1 cellular context compared by ENCODE assay signal in the genomic region with DNA sequence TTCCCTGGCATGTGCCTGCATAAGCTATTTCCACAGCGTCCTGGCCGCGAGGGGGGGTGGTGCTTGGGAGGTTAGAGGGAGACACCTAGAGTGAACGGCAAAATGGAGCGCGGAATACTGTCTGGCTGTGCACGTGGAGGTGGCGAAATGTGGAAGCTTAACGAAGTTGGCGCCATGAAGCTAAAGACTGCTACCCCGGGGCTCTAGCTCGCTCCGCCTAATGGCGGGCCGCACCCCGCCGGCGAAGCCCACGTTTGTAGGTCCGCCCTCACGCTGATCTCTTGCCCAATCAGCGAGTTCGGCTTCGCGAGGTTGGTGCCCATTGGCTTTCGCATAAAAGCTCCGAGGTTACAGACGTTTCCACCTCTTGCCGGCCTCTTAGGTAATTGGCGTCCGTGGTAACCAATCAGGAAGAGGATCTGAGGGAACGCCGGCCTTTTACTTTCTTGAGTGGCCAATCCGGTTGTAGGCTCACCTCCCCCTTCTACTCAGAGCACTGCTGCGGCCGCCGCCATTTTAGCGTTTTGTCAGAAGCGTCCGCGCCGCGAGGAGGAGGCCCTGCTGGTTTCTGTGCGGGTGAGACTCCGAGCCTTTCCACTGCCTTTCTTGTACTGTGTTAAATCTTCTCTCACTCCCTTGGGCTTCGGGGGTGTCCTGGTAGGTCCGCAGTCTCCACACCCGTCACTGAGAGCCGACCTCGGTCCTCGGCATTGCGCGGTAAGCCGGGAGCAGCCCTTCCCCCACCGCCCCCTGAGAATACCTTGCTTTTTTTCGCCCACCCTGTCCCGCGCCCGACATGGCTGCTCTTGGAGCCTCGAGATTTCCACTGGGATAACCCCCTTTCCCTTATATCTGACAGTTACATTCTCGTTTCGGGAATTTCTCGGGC.
A peak's percentile ranks its signal among the peaks of the same experiment; 100 is the strongest.
TF ChIP-seq lines count a peak whose summit lies in the region.

A gene with protein sequence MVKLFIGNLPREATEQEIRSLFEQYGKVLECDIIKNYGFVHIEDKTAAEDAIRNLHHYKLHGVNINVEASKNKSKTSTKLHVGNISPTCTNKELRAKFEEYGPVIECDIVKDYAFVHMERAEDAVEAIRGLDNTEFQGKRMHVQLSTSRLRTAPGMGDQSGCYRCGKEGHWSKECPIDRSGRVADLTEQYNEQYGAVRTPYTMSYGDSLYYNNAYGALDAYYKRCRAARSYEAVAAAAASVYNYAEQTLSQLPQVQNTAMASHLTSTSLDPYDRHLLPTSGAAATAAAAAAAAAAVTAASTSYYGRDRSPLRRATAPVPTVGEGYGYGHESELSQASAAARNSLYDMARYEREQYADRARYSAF (plus strand): TSS at position 527 of the 889 bp plus-strand sequence. CDS start 1,009 bp downstream, outside the sequence.

TF ChIP-seq in WTC11, 78 proteins besides CTCF, POLR2A, EP300 and RAD21 (continued from another document and continues in another):
- TF ChIP-seq, protein P1, sequence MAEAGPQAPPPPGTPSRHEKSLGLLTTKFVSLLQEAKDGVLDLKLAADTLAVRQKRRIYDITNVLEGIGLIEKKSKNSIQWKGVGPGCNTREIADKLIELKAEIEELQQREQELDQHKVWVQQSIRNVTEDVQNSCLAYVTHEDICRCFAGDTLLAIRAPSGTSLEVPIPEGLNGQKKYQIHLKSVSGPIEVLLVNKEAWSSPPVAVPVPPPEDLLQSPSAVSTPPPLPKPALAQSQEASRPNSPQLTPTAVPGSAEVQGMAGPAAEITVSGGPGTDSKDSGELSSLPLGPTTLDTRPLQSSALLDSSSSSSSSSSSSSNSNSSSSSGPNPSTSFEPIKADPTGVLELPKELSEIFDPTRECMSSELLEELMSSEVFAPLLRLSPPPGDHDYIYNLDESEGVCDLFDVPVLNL (CRISPR knock-in tag; IDR thresholded peaks at IDR 0.05; ENCODE audit: borderline replicate concordance, low read depth), result peak; percentile 71; the same call in 1 of the 2 replicates
- TF ChIP-seq CREM (CRISPR knock-in tag; IDR thresholded peaks at IDR 0.05) (peak; percentile 31), ZNF232 (CRISPR knock-in tag; IDR thresholded peaks at IDR 0.05) (0 out of 2 replicates have a peak, but pooled peaks have one; percentile 5), TP53 (CRISPR knock-in tag; IDR thresholded peaks at IDR 0.05) (no peak), NFYB (CRISPR knock-in tag; conservative IDR thresholded peaks at IDR 0.05; ENCODE audit: low read depth) (peak; percentile 88), ZNF317 (CRISPR knock-in tag; IDR thresholded peaks at IDR 0.05; ENCODE audit: borderline replicate concordance, low read depth) (no peak), ZNF423 (CRISPR knock-in tag; IDR thresholded peaks at IDR 0.05) (no peak), FOXJ3 (CRISPR knock-in tag; IDR thresholded peaks at IDR 0.05; ENCODE audit: borderline replicate concordance) (no peak), MYBL2 (CRISPR knock-in tag; IDR thresholded peaks at IDR 0.05) (peak; percentile 87), NR1H2 (CRISPR knock-in tag; IDR thresholded peaks at IDR 0.05) (no peak), FOXK1 (CRISPR knock-in tag; IDR thresholded peaks at IDR 0.05) (peak; percentile 62), EMX1 (CRISPR knock-in tag; IDR thresholded peaks at IDR 0.05) (peak; percentile 79), NFE2L1 (CRISPR knock-in tag; IDR thresholded peaks at IDR 0.05) (peak; percentile 61; the same call in 1 of the 2 replicates)
- TF ChIP-seq, protein P2, sequence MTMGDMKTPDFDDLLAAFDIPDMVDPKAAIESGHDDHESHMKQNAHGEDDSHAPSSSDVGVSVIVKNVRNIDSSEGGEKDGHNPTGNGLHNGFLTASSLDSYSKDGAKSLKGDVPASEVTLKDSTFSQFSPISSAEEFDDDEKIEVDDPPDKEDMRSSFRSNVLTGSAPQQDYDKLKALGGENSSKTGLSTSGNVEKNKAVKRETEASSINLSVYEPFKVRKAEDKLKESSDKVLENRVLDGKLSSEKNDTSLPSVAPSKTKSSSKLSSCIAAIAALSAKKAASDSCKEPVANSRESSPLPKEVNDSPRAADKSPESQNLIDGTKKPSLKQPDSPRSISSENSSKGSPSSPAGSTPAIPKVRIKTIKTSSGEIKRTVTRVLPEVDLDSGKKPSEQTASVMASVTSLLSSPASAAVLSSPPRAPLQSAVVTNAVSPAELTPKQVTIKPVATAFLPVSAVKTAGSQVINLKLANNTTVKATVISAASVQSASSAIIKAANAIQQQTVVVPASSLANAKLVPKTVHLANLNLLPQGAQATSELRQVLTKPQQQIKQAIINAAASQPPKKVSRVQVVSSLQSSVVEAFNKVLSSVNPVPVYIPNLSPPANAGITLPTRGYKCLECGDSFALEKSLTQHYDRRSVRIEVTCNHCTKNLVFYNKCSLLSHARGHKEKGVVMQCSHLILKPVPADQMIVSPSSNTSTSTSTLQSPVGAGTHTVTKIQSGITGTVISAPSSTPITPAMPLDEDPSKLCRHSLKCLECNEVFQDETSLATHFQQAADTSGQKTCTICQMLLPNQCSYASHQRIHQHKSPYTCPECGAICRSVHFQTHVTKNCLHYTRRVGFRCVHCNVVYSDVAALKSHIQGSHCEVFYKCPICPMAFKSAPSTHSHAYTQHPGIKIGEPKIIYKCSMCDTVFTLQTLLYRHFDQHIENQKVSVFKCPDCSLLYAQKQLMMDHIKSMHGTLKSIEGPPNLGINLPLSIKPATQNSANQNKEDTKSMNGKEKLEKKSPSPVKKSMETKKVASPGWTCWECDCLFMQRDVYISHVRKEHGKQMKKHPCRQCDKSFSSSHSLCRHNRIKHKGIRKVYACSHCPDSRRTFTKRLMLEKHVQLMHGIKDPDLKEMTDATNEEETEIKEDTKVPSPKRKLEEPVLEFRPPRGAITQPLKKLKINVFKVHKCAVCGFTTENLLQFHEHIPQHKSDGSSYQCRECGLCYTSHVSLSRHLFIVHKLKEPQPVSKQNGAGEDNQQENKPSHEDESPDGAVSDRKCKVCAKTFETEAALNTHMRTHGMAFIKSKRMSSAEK (CRISPR knock-in tag; IDR thresholded peaks at IDR 0.05; ENCODE audit: borderline replicate concordance), result peak; percentile 42; the same call in 1 of the 2 replicates
- TF ChIP-seq, protein P3, sequence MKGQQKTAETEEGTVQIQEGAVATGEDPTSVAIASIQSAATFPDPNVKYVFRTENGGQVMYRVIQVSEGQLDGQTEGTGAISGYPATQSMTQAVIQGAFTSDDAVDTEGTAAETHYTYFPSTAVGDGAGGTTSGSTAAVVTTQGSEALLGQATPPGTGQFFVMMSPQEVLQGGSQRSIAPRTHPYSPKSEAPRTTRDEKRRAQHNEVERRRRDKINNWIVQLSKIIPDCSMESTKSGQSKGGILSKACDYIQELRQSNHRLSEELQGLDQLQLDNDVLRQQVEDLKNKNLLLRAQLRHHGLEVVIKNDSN (CRISPR knock-in tag; IDR thresholded peaks at IDR 0.05), result 0 out of 2 replicates have a peak, but pooled peaks have one; percentile 46
- TF ChIP-seq, protein P4, sequence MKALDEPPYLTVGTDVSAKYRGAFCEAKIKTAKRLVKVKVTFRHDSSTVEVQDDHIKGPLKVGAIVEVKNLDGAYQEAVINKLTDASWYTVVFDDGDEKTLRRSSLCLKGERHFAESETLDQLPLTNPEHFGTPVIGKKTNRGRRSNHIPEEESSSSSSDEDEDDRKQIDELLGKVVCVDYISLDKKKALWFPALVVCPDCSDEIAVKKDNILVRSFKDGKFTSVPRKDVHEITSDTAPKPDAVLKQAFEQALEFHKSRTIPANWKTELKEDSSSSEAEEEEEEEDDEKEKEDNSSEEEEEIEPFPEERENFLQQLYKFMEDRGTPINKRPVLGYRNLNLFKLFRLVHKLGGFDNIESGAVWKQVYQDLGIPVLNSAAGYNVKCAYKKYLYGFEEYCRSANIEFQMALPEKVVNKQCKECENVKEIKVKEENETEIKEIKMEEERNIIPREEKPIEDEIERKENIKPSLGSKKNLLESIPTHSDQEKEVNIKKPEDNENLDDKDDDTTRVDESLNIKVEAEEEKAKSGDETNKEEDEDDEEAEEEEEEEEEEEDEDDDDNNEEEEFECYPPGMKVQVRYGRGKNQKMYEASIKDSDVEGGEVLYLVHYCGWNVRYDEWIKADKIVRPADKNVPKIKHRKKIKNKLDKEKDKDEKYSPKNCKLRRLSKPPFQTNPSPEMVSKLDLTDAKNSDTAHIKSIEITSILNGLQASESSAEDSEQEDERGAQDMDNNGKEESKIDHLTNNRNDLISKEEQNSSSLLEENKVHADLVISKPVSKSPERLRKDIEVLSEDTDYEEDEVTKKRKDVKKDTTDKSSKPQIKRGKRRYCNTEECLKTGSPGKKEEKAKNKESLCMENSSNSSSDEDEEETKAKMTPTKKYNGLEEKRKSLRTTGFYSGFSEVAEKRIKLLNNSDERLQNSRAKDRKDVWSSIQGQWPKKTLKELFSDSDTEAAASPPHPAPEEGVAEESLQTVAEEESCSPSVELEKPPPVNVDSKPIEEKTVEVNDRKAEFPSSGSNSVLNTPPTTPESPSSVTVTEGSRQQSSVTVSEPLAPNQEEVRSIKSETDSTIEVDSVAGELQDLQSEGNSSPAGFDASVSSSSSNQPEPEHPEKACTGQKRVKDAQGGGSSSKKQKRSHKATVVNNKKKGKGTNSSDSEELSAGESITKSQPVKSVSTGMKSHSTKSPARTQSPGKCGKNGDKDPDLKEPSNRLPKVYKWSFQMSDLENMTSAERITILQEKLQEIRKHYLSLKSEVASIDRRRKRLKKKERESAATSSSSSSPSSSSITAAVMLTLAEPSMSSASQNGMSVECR (CRISPR knock-in tag; IDR thresholded peaks at IDR 0.05; ENCODE audit: borderline replicate concordance), result peak; percentile 64; the same call in 1 of the 2 replicates
- TF ChIP-seq, protein P5, sequence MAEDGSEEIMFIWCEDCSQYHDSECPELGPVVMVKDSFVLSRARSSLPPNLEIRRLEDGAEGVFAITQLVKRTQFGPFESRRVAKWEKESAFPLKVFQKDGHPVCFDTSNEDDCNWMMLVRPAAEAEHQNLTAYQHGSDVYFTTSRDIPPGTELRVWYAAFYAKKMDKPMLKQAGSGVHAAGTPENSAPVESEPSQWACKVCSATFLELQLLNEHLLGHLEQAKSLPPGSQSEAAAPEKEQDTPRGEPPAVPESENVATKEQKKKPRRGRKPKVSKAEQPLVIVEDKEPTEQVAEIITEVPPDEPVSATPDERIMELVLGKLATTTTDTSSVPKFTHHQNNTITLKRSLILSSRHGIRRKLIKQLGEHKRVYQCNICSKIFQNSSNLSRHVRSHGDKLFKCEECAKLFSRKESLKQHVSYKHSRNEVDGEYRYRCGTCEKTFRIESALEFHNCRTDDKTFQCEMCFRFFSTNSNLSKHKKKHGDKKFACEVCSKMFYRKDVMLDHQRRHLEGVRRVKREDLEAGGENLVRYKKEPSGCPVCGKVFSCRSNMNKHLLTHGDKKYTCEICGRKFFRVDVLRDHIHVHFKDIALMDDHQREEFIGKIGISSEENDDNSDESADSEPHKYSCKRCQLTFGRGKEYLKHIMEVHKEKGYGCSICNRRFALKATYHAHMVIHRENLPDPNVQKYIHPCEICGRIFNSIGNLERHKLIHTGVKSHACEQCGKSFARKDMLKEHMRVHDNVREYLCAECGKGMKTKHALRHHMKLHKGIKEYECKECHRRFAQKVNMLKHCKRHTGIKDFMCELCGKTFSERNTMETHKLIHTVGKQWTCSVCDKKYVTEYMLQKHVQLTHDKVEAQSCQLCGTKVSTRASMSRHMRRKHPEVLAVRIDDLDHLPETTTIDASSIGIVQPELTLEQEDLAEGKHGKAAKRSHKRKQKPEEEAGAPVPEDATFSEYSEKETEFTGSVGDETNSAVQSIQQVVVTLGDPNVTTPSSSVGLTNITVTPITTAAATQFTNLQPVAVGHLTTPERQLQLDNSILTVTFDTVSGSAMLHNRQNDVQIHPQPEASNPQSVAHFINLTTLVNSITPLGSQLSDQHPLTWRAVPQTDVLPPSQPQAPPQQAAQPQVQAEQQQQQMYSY (CRISPR knock-in tag; IDR thresholded peaks at IDR 0.05), result no peak
- TF ChIP-seq, protein P6, sequence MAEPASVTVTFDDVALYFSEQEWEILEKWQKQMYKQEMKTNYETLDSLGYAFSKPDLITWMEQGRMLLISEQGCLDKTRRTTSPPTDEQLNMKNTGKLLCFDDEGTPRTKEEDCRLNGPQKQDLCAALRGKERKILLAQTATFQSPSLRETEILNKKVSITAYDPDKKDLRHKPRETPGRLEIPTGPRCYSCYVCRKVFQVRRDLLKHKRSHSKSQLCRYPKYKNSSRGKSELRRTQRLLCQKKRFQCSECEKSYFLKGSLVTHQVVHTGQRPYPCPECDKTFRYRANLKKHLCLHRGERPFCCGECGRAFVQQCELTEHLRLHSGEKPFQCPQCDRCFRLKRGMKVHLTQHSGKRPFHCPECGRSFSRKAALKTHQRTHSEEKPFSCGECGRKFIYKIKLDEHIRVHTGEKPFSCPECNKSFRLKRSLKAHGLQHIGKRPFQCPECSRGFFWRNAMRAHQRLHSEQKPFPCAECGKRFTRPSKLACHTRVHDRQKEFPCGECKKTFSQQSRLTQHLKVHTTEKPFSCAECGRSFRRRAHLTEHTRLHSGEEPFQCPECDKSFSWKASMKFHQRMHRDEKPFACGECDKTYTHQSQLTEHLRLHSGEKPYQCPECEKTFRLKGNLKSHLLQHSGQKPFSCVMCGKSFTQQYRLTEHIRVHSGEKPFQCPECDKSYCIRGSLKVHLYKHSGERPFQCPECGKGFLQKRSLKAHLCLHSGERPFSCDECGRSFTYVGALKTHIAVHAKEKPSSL (CRISPR knock-in tag; conservative IDR thresholded peaks at IDR 0.05), result no peak
- TF ChIP-seq, protein P7, sequence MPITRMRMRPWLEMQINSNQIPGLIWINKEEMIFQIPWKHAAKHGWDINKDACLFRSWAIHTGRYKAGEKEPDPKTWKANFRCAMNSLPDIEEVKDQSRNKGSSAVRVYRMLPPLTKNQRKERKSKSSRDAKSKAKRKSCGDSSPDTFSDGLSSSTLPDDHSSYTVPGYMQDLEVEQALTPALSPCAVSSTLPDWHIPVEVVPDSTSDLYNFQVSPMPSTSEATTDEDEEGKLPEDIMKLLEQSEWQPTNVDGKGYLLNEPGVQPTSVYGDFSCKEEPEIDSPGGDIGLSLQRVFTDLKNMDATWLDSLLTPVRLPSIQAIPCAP (CRISPR knock-in tag; IDR thresholded peaks at IDR 0.05), result no peak
- TF ChIP-seq, protein P8, sequence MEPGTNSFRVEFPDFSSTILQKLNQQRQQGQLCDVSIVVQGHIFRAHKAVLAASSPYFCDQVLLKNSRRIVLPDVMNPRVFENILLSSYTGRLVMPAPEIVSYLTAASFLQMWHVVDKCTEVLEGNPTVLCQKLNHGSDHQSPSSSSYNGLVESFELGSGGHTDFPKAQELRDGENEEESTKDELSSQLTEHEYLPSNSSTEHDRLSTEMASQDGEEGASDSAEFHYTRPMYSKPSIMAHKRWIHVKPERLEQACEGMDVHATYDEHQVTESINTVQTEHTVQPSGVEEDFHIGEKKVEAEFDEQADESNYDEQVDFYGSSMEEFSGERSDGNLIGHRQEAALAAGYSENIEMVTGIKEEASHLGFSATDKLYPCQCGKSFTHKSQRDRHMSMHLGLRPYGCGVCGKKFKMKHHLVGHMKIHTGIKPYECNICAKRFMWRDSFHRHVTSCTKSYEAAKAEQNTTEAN (CRISPR knock-in tag; IDR thresholded peaks at IDR 0.05), result peak; percentile 80; the same call in 1 of the 2 replicates
- TF ChIP-seq, protein P9, sequence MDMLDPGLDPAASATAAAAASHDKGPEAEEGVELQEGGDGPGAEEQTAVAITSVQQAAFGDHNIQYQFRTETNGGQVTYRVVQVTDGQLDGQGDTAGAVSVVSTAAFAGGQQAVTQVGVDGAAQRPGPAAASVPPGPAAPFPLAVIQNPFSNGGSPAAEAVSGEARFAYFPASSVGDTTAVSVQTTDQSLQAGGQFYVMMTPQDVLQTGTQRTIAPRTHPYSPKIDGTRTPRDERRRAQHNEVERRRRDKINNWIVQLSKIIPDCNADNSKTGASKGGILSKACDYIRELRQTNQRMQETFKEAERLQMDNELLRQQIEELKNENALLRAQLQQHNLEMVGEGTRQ (CRISPR knock-in tag; IDR thresholded peaks at IDR 0.05), result no peak
- TF ChIP-seq, protein P10, sequence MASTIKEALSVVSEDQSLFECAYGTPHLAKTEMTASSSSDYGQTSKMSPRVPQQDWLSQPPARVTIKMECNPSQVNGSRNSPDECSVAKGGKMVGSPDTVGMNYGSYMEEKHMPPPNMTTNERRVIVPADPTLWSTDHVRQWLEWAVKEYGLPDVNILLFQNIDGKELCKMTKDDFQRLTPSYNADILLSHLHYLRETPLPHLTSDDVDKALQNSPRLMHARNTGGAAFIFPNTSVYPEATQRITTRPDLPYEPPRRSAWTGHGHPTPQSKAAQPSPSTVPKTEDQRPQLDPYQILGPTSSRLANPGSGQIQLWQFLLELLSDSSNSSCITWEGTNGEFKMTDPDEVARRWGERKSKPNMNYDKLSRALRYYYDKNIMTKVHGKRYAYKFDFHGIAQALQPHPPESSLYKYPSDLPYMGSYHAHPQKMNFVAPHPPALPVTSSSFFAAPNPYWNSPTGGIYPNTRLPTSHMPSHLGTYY (CRISPR knock-in tag; IDR thresholded peaks at IDR 0.05), result peak; percentile 75
